Comparison of ENCODE assay signal across 24 cellular contexts in genomic region chr6:878179-878578, GRCh38.
"Had no signal": no experiment of that assay in that cellular context is flagged by ENCODE, and none has a peak within 500 bp of the region (broad histone marks: within the 10 kb centered on the region; RNA-seq: fewer than 3 reads in every experiment).

No MANE protein-coding gene starts in this region.

- H3K4me1 ChIP-seq: breast epithelium, colonic mucosa, esophagus muscularis mucosa, gastrocnemius medialis, pancreas, suprapubic skin, transverse colon had no signal

- H3K9me3 ChIP-seq: breast epithelium, colonic mucosa, esophagus muscularis mucosa, gastrocnemius medialis, neutrophil, pancreas, stomach, suprapubic skin, transverse colon had no signal

- ATAC-seq: activated CD4-positive, alpha-beta T cell treated with anti-CD3 and anti-CD28 coated beads for 36 hours; activated T-cell treated with anti-CD3 and anti-CD28 coated beads, Interleukin-2, amount 50 U/mL, for 4 hours; effector memory CD8-positive, alpha-beta T cell; gastrocnemius medialis; left ventricle myocardium superior; natural killer cell treated with Interleukin-12 subunit alpha and Interleukin-12 subunit beta and Interleukin-15 and Interleukin-18, amount 100 ng/mL, for 72 hours; pancreas; right cardiac atrium; stimulated activated memory B cell treated with anti-CD40 and anti-IgM and Interleukin-4, amounts not matched to agents 10 μg/mL and 1 μg/mL and 100 μg/mL, for 72 hours had no signal

- H3K4me3 ChIP-seq: breast epithelium, colonic mucosa, dorsolateral prefrontal cortex, esophagus muscularis mucosa, gastrocnemius medialis, pancreas, stomach, suprapubic skin, transverse colon had no signal

- DNase-seq: activated CD4-positive, alpha-beta T cell treated with anti-CD3 and anti-CD28 coated beads for 36 hours; activated CD4-positive, alpha-beta T cell treated with anti-CD3 and anti-CD28 coated beads, Interleukin-2, amount 50 U/mL, for 48 hours; activated CD8-positive, alpha-beta memory T cell treated with anti-CD3 and anti-CD28 coated beads, Interleukin-2, amount 50 U/mL, for 48 hours; activated naive CD4-positive, alpha-beta T cell; activated T-cell treated with anti-CD3 and anti-CD28 coated beads, Interleukin-2, amount 50 U/mL, for 4 hours; colonic mucosa; dorsolateral prefrontal cortex; effector memory CD8-positive, alpha-beta T cell; gastrocnemius medialis; head of caudate nucleus; hypothalamus; left ventricle myocardium superior; midbrain; pancreas; right cardiac atrium; stimulated activated CD4-positive, alpha-beta T cell treated with anti-CD3 and anti-CD28 coated beads, Interleukin-1b, Interleukin-23, amount 100 ng/mL, for 48 hours; stomach; transverse colon had no signal

- H3K27ac ChIP-seq: breast epithelium, colonic mucosa, dorsolateral prefrontal cortex, esophagus muscularis mucosa, gastrocnemius medialis, neutrophil, pancreas, stomach, suprapubic skin, transverse colon had no signal

- H3K27me3 ChIP-seq: colonic mucosa, esophagus muscularis mucosa, gastrocnemius medialis, pancreas, transverse colon had no signal

- H3K36me3 ChIP-seq: breast epithelium, colonic mucosa, esophagus muscularis mucosa, gastrocnemius medialis, neutrophil, pancreas, stomach, suprapubic skin, transverse colon had no signal
